Comparison of ENCODE assay signal across 23 cellular contexts in genomic region chr7:65354263-65354662, GRCh38. TPM values are rescaled to one million over a fixed set of nuclear protein-coding genes. Genes with fewer than 3 reads are reported as not detected.
DNase-seq lines count a peak whose midpoint lies in the region; FAIRE-seq and TF ChIP-seq lines count a peak whose summit lies in the region.
"Had no signal": no experiment of that assay in that cellular context is flagged by ENCODE, and none has a peak within 500 bp of the region (broad histone marks: within the 10 kb centered on the region; RNA-seq: fewer than 3 reads in every experiment).

No MANE protein-coding gene starts in this region.

- peak; percentile 75 for FAIRE-seq in G401.6 (lab: Jason Lieb, UNC)
- FAIRE-seq in TTC549 (lab: Jason Lieb, UNC), result peak; percentile 7
- FAIRE-seq: GM12891, GM19239 had no signal

- no peak overlapping the region for H3K4me3 Mint-ChIP-seq in type B pancreatic cell
- H3K4me3 Mint-ChIP-seq: CD14-positive monocyte; CD4-positive, alpha-beta memory T cell; CD4-positive, CD25-positive, alpha-beta regulatory T cell; CD8-positive, alpha-beta memory T cell had no signal

- no peaks in the 10 kb centered on the region for H3K9me3 Mint-ChIP-seq in type B pancreatic cell

- peaks cover 3% of the 10 kb centered on the region for H3K36me3 Mint-ChIP-seq in type B pancreatic cell
- H3K36me3 Mint-ChIP-seq: CD14-positive monocyte; CD4-positive, alpha-beta memory T cell; CD4-positive, CD25-positive, alpha-beta regulatory T cell had no signal

- no peaks in the 10 kb centered on the region for H3K27me3 Mint-ChIP-seq in type B pancreatic cell

- no peak for DNase-seq in type B pancreatic cell (ENCODE audit: extremely low spot score, unreplicated experiment)
- no peak for DNase-seq in inferior parietal cortex (ENCODE audit: extremely low spot score)
- no peak for DNase-seq in NOMO-1 treated with DMSO at 0.1 percent for 48 hours (lab: John Stamatoyannopoulos, UW; ENCODE audit: unreplicated experiment)
- DNase-seq: 8988T; ACHN; BE2C; C1 segment of cervical spinal cord; CD4-positive, alpha-beta memory T cell; CD4-positive, CD25-positive, alpha-beta regulatory T cell; CD8-positive, alpha-beta memory T cell; COR-L47; DMS 273 treated with DMSO at 0.1 percent for 48 hours; DMS153; DMS53; DMS79; DND-41; EL; GF-D8 had no signal

- peak overlapping the region; percentile 5 for H3K27ac Mint-ChIP-seq in type B pancreatic cell
- H3K27ac Mint-ChIP-seq: CD14-positive monocyte; CD4-positive, alpha-beta memory T cell; CD4-positive, CD25-positive, alpha-beta regulatory T cell; CD8-positive, alpha-beta memory T cell had no signal

- H3K4me1 Mint-ChIP-seq in type B pancreatic cell (ENCODE audit: unreplicated experiment), result no peaks in the 10 kb centered on the region
- H3K4me1 Mint-ChIP-seq: CD14-positive monocyte; CD4-positive, alpha-beta memory T cell; CD4-positive, CD25-positive, alpha-beta regulatory T cell; CD8-positive, alpha-beta memory T cell had no signal

- TF ChIP-seq CTCF in type B pancreatic cell (conservative IDR thresholded peaks at IDR 0.05), result no peak

RNA-seq across cellular contexts. Expression of gene ZNF92, which starts 19.4 kb away (rescaled TPM):
- total RNA-seq in type B pancreatic cell (ENCODE audit: low replicate concordance), result 15.4 and 17.3 TPM in 2 replicates
